ENCODE assay signal across 20 cellular contexts in genomic region chr18:74216661-74217110, GRCh38.
DNase-seq lines count a peak whose midpoint lies in the region; ATAC-seq and TF ChIP-seq lines count a peak whose summit lies in the region.
"Had no signal": no experiment of that assay in that cellular context is flagged by ENCODE, and none has a peak within 500 bp of the region (broad histone marks: within the 10 kb centered on the region; RNA-seq: fewer than 3 reads in every experiment).

No MANE protein-coding gene starts in this region.

- H3K4me1 Mint-ChIP-seq in progenitor cell of endocrine pancreas (ENCODE audit: low read depth) = peaks cover 22% of the 10 kb centered on the region
- H3K4me1 Mint-ChIP-seq: GM23338 had no signal

- no TSS peak for BruUV-seq in PC-9 (replicated peaks; lab: Mats Ljungman, UMichigan)

- H3K27ac ChIP-seq in PC-9 = peak overlapping the region; percentile 34; the same call in 1 of the 2 replicates
- H3K27ac ChIP-seq in right lobe of liver = peak overlapping the region; percentile 70 to 94 (median 77)
- H3K27ac ChIP-seq: BLaER1 treated with 17β-estradiol and CSF1 and Interleukin-3, amounts not matched to agents 10 nM and 100 nM; HL-60 had no signal

- CTCF ChIA-PET in PC-9 (lab: Charles Lee) = no interaction called here

- no peaks in the 10 kb centered on the region for H3K9me3 ChIP-seq in PC-9 (ENCODE audit: insufficient read depth, low read depth)
- H3K9me3 ChIP-seq in right lobe of liver = no peaks in the 10 kb centered on the region
- no peaks in the 10 kb centered on the region for H3K9me3 ChIP-seq in BE2C

- no peaks in the 10 kb centered on the region for H3K79me2 ChIP-seq in PC-9 (ENCODE audit: low read depth)

- TF ChIP-seq CTCF in PC-9 (conservative IDR thresholded peaks at IDR 0.05) (no peak), right lobe of liver (IDR thresholded peaks at IDR 0.05) (no peak), progenitor cell of endocrine pancreas (IDR thresholded peaks at IDR 0.05; ENCODE audit: unreplicated experiment) (no peak), BE2C (IDR thresholded peaks at IDR 0.05; ENCODE audit: low read depth, low read length) (no peak)

- H3K4me3 Mint-ChIP-seq in progenitor cell of endocrine pancreas (ENCODE audit: low read depth) = no peak overlapping the region
- H3K4me3 Mint-ChIP-seq: CD8-positive, alpha-beta T cell; GM23338 had no signal

- no peak overlapping the region for H3K4me3 ChIP-seq in PC-9
- H3K4me3 ChIP-seq in right lobe of liver = peak overlapping the region in 1 of 3 donors; percentile 3
- H3K4me3 ChIP-seq in BE2C (ENCODE audit: low read depth, low read length) = no peak overlapping the region
- H3K4me3 ChIP-seq: BLaER1 treated with 17β-estradiol and CSF1 and Interleukin-3, amounts not matched to agents 10 nM and 100 nM; GM12878; GM23338 had no signal

- no peaks in the 10 kb centered on the region for H3K9me3 Mint-ChIP-seq in progenitor cell of endocrine pancreas (ENCODE audit: low read depth)
- H3K9me3 Mint-ChIP-seq: CD8-positive, alpha-beta T cell had no signal

- intact Hi-C loops in PC-9 (cut with micrococcal nuclease; ENCODE audit: unreplicated experiment) (no loop called here), right lobe of liver (cut with DNase I) (loop anchor here in 1 of 2 donors (10.0 kb wide), 1 partner anchor 68 kb away; no protein-coding TSS in a partner anchor)

- no peaks in the 10 kb centered on the region for H3K36me3 ChIP-seq in PC-9 (ENCODE audit: low read depth)
- no peaks in the 10 kb centered on the region for H3K36me3 ChIP-seq in right lobe of liver
- H3K36me3 ChIP-seq in BE2C = no peaks in the 10 kb centered on the region
- H3K36me3 ChIP-seq: BLaER1 treated with 17β-estradiol and CSF1 and Interleukin-3, amounts not matched to agents 10 nM and 100 nM had no signal

- no peak overlapping the region for H3K4me2 ChIP-seq in PC-9
- H3K4me2 ChIP-seq: BLaER1 treated with 17β-estradiol and CSF1 and Interleukin-3, amounts not matched to agents 10 nM and 100 nM; GM23338 had no signal

- POLR2A ChIA-PET in PC-9 (lab: Charles Lee; ENCODE audit: unreplicated experiment) = no interaction called here

- H3K4me1 ChIP-seq in PC-9 (replicated peaks; ENCODE audit: insufficient read depth) (peaks cover 27% of the 10 kb centered on the region), right lobe of liver (peaks cover 0 to 29% (median 12%) of the 10 kb centered on the region in 4 donors), BE2C (no peaks in the 10 kb centered on the region)
- H3K4me1 ChIP-seq: BLaER1 treated with 17β-estradiol and CSF1 and Interleukin-3, amounts not matched to agents 10 nM and 100 nM had no signal

- DNase-seq in PC-9 = no peak
- DNase-seq in islet precursor cell = peak; percentile 12
- DNase-seq in right lobe of liver = peak in 1 of 3 donors; percentile 61
- no peak for DNase-seq in progenitor cell of endocrine pancreas (ENCODE audit: low spot score, unreplicated experiment)
- no peak for DNase-seq in SIG-M5 (lab: John Stamatoyannopoulos, UW)
- no peak for DNase-seq in iPS-NIHi11 (ENCODE audit: low spot score)
- DNase-seq in BE2C = no peak
- DNase-seq: 8988T; CD8-positive, alpha-beta T cell; DMS 273 treated with DMSO at 0.1 percent for 48 hours; DMS53; DND-41; EL; HCEC 1CT; IMR-90 had no signal

- WGBS in right lobe of liver (ENCODE audit: insufficient coverage, low coverage, low lambda C conversion rate, missing lambda C conversion rate) = 14% methylated on average over 3 of the region's 3 CpGs

- no peaks in the 10 kb centered on the region for H3K9me2 ChIP-seq in PC-9 (ENCODE audit: insufficient read depth)

- H2AFZ ChIP-seq in PC-9 = peak overlapping the region; percentile 54; the same call in 1 of the 2 replicates
- H2AFZ ChIP-seq: GM23338 had no signal

- H3K36me3 Mint-ChIP-seq in progenitor cell of endocrine pancreas (ENCODE audit: insufficient read depth) = no peaks in the 10 kb centered on the region
- H3K36me3 Mint-ChIP-seq: CD8-positive, alpha-beta T cell had no signal

- peaks cover 9% of the 10 kb centered on the region; the same call in 1 of the 2 replicates for H3F3A ChIP-seq in PC-9 (ENCODE audit: insufficient read depth, low read depth)

- ATAC-seq in right lobe of liver (peak; percentile 69 to 80 (median 72)), GM19035 (IDR thresholded peaks at IDR 0.05; ENCODE audit: unreplicated experiment) (no peak)
- ATAC-seq: CD8-positive, alpha-beta T cell; GM12878; GM23338 had no signal

- H3K27me3 Mint-ChIP-seq in progenitor cell of endocrine pancreas = no peaks in the 10 kb centered on the region

- H3K27me3 ChIP-seq in PC-9 (ENCODE audit: insufficient read depth, low read depth) = no peaks in the 10 kb centered on the region
- no peaks in the 10 kb centered on the region for H3K27me3 ChIP-seq in right lobe of liver
- H3K27me3 ChIP-seq in BE2C = no peaks in the 10 kb centered on the region
- H3K27me3 ChIP-seq: BLaER1 treated with 17β-estradiol and CSF1 and Interleukin-3, amounts not matched to agents 10 nM and 100 nM had no signal

- no peak for TF ChIP-seq POLR2A in right lobe of liver (IDR thresholded peaks at IDR 0.05)

- H3K27ac Mint-ChIP-seq in progenitor cell of endocrine pancreas = peak overlapping the region; percentile 68
- H3K27ac Mint-ChIP-seq: CD8-positive, alpha-beta T cell; GM23338 had no signal

- no peaks in the 10 kb centered on the region for H4K20me1 ChIP-seq in PC-9 (ENCODE audit: insufficient read depth)
- H4K20me1 ChIP-seq: BLaER1 treated with 17β-estradiol and CSF1 and Interleukin-3, amounts not matched to agents 10 nM and 100 nM had no signal
